In the genomic region with DNA sequence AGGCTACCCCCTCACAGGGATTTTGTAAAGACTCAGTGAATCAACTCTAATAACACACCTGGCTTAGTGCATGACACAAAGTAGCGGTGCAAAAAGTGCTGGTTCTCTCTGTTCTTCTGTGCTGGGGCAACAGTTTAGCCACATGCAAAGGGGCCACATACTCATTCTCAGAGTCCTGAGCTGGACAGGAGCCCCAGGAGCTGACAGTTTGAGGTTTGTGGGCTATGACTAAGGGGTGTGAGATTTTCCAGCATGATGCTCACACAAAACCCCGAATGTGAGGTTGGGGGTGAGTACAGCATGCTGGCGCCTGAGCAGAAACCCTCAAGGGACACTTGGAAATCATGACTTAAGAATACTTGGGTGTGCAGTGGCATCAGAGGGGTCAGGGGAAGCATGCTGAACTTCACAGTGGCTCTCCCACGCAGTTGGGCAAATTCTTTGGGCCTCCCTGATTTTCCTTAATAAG, we compare ENCODE assay signal across 8 cellular contexts. TPM values are rescaled to one million over a fixed set of nuclear protein-coding genes. Genes with fewer than 3 reads are reported as not detected.
DNase-seq lines count a peak whose midpoint lies in the region; ATAC-seq lines count a peak whose summit lies in the region.

No MANE protein-coding gene starts in this region.

- H3K4me1 Mint-ChIP-seq in activated T-helper 17 cell treated with anti-CD3 and anti-CD28 coated beads, Interleukin-2, amount 50 U/mL, for 72 hours, result no peaks in the 10 kb centered on the region
- no peaks in the 10 kb centered on the region for H3K4me1 Mint-ChIP-seq in stimulated activated memory B cell treated with anti-CD40 and anti-IgM and Interleukin-4, amounts not matched to agents 10 μg/mL and 1 μg/mL and 100 μg/mL, for 72 hours

- no peak overlapping the region for H3K27ac Mint-ChIP-seq in activated T-helper 17 cell treated with anti-CD3 and anti-CD28 coated beads, Interleukin-2, amount 50 U/mL, for 72 hours
- H3K27ac Mint-ChIP-seq in stimulated activated memory B cell treated with anti-CD40 and anti-IgM and Interleukin-4, amounts not matched to agents 10 μg/mL and 1 μg/mL and 100 μg/mL, for 72 hours, result no peak overlapping the region

- H3K36me3 Mint-ChIP-seq in activated T-helper 17 cell treated with anti-CD3 and anti-CD28 coated beads, Interleukin-2, amount 50 U/mL, for 72 hours (ENCODE audit: low read depth), result no peaks in the 10 kb centered on the region
- no peaks in the 10 kb centered on the region for H3K36me3 Mint-ChIP-seq in stimulated activated memory B cell treated with anti-CD40 and anti-IgM and Interleukin-4, amounts not matched to agents 10 μg/mL and 1 μg/mL and 100 μg/mL, for 72 hours

- DNase-seq in activated T-cell treated with anti-CD3 and anti-CD28 coated beads, Interleukin-2, amount 50 U/mL, for 48 hours, result peak; percentile 39 to 53
- DNase-seq in activated T-cell treated with anti-CD3 and anti-CD28 coated beads for 4 hours, result no peak
- no peak for DNase-seq in NCI-H69 (lab: John Stamatoyannopoulos, UW)
- DNase-seq in NCI-H1694 treated with DMSO at 0.1 percent for 48 hours (lab: John Stamatoyannopoulos, UW), result no peak
- DNase-seq in NCI-H2029 (lab: John Stamatoyannopoulos, UW), result no peak

- no peak overlapping the region for H3K4me3 Mint-ChIP-seq in activated T-helper 17 cell treated with anti-CD3 and anti-CD28 coated beads, Interleukin-2, amount 50 U/mL, for 72 hours
- H3K4me3 Mint-ChIP-seq in stimulated activated memory B cell treated with anti-CD40 and anti-IgM and Interleukin-4, amounts not matched to agents 10 μg/mL and 1 μg/mL and 100 μg/mL, for 72 hours, result no peak overlapping the region

- no peaks in the 10 kb centered on the region for H3K9me3 Mint-ChIP-seq in activated T-helper 17 cell treated with anti-CD3 and anti-CD28 coated beads, Interleukin-2, amount 50 U/mL, for 72 hours
- H3K9me3 Mint-ChIP-seq in stimulated activated memory B cell treated with anti-CD40 and anti-IgM and Interleukin-4, amounts not matched to agents 10 μg/mL and 1 μg/mL and 100 μg/mL, for 72 hours, result no peaks in the 10 kb centered on the region

- peak; percentile 91 for ATAC-seq in HG03095 (IDR thresholded peaks at IDR 0.05; ENCODE audit: unreplicated experiment)
- ATAC-seq in activated T-helper 17 cell treated with anti-CD3 and anti-CD28 coated beads, Interleukin-2, amount 50 U/mL, for 72 hours (replicated peaks), result peak; percentile 92
- ATAC-seq in stimulated activated memory B cell treated with anti-CD40 and anti-IgM and Interleukin-4, amounts not matched to agents 10 μg/mL and 1 μg/mL and 100 μg/mL, for 72 hours, result peak; percentile 75

- H3K27me3 Mint-ChIP-seq in activated T-helper 17 cell treated with anti-CD3 and anti-CD28 coated beads, Interleukin-2, amount 50 U/mL, for 72 hours, result peaks cover 10% of the 10 kb centered on the region
- H3K27me3 Mint-ChIP-seq in stimulated activated memory B cell treated with anti-CD40 and anti-IgM and Interleukin-4, amounts not matched to agents 10 μg/mL and 1 μg/mL and 100 μg/mL, for 72 hours, result peaks cover 6% of the 10 kb centered on the region

RNA-seq across cellular contexts. Expression of a gene that starts 31.1 kb away (rescaled TPM):
- total RNA-seq in activated T-helper 17 cell treated with anti-CD3 and anti-CD28 coated beads, Interleukin-2, amount 50 U/mL, for 72 hours, result under 1 TPM; 0.52 to 0.95 TPM

Comparison
In these comparisons a context has a peak if more than half of its experiments do, and no peak if none do; other contexts are left out.
1. DNase-seq: peak in activated T-cell treated with anti-CD3 and anti-CD28 coated beads, Interleukin-2, amount 50 U/mL, for 48 hours (2 of 2); none in activated T-cell treated with anti-CD3 and anti-CD28 coated beads for 4 hours (single experiment), NCI-H69 (single experiment), NCI-H1694 treated with DMSO at 0.1 percent for 48 hours (single experiment) and NCI-H2029 (single experiment).
2. Peak in every context shown above with its lines, with median percentiles within 50 percentile points of each other: ATAC-seq.